Comparison of ENCODE assay signal across 1 cellular context in the genomic region with DNA sequence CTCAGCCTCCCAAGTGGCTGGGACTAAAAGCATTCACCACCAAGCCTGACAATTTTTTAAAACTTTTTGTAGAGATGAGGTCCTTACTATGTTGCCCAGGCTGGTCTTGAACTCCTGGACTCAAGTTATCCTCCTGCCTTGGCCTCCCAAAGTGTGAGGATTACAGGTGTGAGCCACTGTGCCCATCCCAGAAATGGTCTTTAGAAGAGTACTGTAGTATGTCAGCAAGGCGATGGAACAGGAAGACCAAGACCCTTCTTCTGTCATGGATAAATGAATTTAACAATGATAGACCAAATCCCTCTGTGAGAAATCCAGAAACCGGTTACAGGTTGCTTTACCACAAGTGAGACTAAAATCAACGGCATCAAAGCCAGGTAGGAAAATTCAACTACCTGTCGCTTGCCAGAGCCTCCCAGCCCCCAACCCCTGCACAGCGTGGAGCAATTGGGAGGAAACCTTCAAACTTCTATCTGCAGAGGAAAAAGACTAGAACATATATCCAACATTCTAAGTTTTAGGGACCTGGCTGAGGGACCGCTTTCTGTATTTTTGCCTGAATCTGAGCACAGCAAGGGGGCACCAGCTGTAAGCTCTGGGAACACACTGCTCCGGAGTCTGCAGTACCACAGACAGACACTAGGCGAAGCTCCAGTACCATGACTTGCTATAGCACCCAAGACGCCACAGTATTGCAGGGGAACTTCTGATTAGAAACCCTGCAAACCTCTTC.
A peak's percentile ranks its signal among the peaks of the same experiment; 100 is the strongest.
TF ChIP-seq lines count a peak whose summit lies in the region.

No MANE protein-coding gene starts in this region.

TF ChIP-seq in HepG2, 621 proteins besides CTCF, POLR2A, EP300 and RAD21 (continued from another document and continues in another):
- TF ChIP-seq, protein P1, sequence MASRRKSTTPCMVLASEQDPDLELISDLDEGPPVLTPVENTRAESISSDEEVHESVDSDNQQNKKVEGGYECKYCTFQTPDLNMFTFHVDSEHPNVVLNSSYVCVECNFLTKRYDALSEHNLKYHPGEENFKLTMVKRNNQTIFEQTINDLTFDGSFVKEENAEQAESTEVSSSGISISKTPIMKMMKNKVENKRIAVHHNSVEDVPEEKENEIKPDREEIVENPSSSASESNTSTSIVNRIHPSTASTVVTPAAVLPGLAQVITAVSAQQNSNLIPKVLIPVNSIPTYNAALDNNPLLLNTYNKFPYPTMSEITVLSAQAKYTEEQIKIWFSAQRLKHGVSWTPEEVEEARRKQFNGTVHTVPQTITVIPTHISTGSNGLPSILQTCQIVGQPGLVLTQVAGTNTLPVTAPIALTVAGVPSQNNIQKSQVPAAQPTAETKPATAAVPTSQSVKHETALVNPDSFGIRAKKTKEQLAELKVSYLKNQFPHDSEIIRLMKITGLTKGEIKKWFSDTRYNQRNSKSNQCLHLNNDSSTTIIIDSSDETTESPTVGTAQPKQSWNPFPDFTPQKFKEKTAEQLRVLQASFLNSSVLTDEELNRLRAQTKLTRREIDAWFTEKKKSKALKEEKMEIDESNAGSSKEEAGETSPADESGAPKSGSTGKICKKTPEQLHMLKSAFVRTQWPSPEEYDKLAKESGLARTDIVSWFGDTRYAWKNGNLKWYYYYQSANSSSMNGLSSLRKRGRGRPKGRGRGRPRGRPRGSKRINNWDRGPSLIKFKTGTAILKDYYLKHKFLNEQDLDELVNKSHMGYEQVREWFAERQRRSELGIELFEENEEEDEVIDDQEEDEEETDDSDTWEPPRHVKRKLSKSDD (CRISPR knock-in tag; IDR thresholded peaks at IDR 0.05; ENCODE audit: low read depth): no peak
- TF ChIP-seq, protein P2, sequence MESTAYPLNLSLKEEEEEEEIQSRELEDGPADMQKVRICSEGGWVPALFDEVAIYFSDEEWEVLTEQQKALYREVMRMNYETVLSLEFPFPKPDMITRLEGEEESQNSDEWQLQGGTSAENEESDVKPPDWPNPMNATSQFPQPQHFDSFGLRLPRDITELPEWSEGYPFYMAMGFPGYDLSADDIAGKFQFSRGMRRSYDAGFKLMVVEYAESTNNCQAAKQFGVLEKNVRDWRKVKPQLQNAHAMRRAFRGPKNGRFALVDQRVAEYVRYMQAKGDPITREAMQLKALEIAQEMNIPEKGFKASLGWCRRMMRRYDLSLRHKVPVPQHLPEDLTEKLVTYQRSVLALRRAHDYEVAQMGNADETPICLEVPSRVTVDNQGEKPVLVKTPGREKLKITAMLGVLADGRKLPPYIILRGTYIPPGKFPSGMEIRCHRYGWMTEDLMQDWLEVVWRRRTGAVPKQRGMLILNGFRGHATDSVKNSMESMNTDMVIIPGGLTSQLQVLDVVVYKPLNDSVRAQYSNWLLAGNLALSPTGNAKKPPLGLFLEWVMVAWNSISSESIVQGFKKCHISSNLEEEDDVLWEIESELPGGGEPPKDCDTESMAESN (CRISPR knock-in tag; conservative IDR thresholded peaks at IDR 0.05): no peak
- TF ChIP-seq FOXA1 (IDR thresholded peaks at IDR 0.05) (no peak), FOXA1 (CRISPR knock-in tag; IDR thresholded peaks at IDR 0.05) (no peak), ZNF616 (CRISPR knock-in tag; IDR thresholded peaks at IDR 0.05; ENCODE audit: low read depth) (no peak), MIXL1 (CRISPR knock-in tag; IDR thresholded peaks at IDR 0.05) (0 out of 2 replicates have a peak, but pooled peaks have one; percentile 17), NBN (conservative IDR thresholded peaks at IDR 0.05) (no peak), ATRX (CRISPR knock-in tag; IDR thresholded peaks at IDR 0.05; ENCODE audit: borderline replicate concordance) (no peak), ZNF331 (CRISPR knock-in tag; IDR thresholded peaks at IDR 0.05) (peak; percentile 58; the same call in 1 of the 2 replicates), ZNF431 (CRISPR knock-in tag; IDR thresholded peaks at IDR 0.05; ENCODE audit: borderline replicate concordance, low read depth) (no peak), HES4 (CRISPR knock-in tag; IDR thresholded peaks at IDR 0.05; ENCODE audit: borderline replicate concordance) (no peak), SPEN (CRISPR knock-in tag; IDR thresholded peaks at IDR 0.05; ENCODE audit: low read depth) (no peak), ZFP82 (CRISPR knock-in tag; IDR thresholded peaks at IDR 0.05; ENCODE audit: borderline replicate concordance) (no peak), ZNF484 (CRISPR knock-in tag; IDR thresholded peaks at IDR 0.05; ENCODE audit: borderline replicate concordance, low read depth) (no peak), XBP1 (CRISPR knock-in tag; IDR thresholded peaks at IDR 0.05) (no peak), HNRNPK (IDR thresholded peaks at IDR 0.05; ENCODE audit: low read depth, low read length, poor library complexity, severe bottlenecking) (no peak), TAF1 (CRISPR knock-in tag; IDR thresholded peaks at IDR 0.05) (no peak), KMT2A (CRISPR knock-in tag; IDR thresholded peaks at IDR 0.05) (no peak), TBX3 (IDR thresholded peaks at IDR 0.05; ENCODE audit: borderline replicate concordance) (no peak), KAT2B (IDR thresholded peaks at IDR 0.05; ENCODE audit: borderline replicate concordance, low read depth, low read length) (no peak), ZNF747 (CRISPR knock-in tag; IDR thresholded peaks at IDR 0.05; ENCODE audit: borderline replicate concordance) (0 out of 2 replicates have a peak, but pooled peaks have one; percentile 28), HOXD1 (CRISPR knock-in tag; IDR thresholded peaks at IDR 0.05) (no peak), GLI4 (CRISPR knock-in tag; IDR thresholded peaks at IDR 0.05; ENCODE audit: borderline replicate concordance) (no peak), TEAD2 (CRISPR knock-in tag; IDR thresholded peaks at IDR 0.05) (no peak), RARG (CRISPR knock-in tag; IDR thresholded peaks at IDR 0.05; ENCODE audit: low read depth) (no peak), ATF7-NPFF (CRISPR knock-in tag; IDR thresholded peaks at IDR 0.05; ENCODE audit: low read depth) (no peak), ZNF230 (CRISPR knock-in tag; IDR thresholded peaks at IDR 0.05) (0 out of 2 replicates have a peak, but pooled peaks have one; percentile 38), ZBTB38 (CRISPR knock-in tag; IDR thresholded peaks at IDR 0.05) (no peak), EHMT2 (IDR thresholded peaks at IDR 0.05; ENCODE audit: borderline replicate concordance, low read depth, low read length) (no peak), RXRB (CRISPR knock-in tag; IDR thresholded peaks at IDR 0.05; ENCODE audit: borderline replicate concordance) (peak; percentile 42; the same call in 1 of the 2 replicates), GATAD1 (CRISPR knock-in tag; IDR thresholded peaks at IDR 0.05) (0 out of 2 replicates have a peak, but pooled peaks have one; percentile 24), ZFP37 (CRISPR knock-in tag; IDR thresholded peaks at IDR 0.05; ENCODE audit: borderline replicate concordance) (no peak), KLF15 (CRISPR knock-in tag; IDR thresholded peaks at IDR 0.05; ENCODE audit: borderline replicate concordance) (no peak), ZNF558 (CRISPR knock-in tag; IDR thresholded peaks at IDR 0.05; ENCODE audit: borderline replicate concordance) (no peak), HNRNPLL (IDR thresholded peaks at IDR 0.05; ENCODE audit: low read depth, low read length, poor library complexity, severe bottlenecking) (no peak), ZNF879 (CRISPR knock-in tag; IDR thresholded peaks at IDR 0.05) (no peak), ZNF556 (CRISPR knock-in tag; IDR thresholded peaks at IDR 0.05; ENCODE audit: borderline replicate concordance) (peak; percentile 48; the same call in 1 of the 2 replicates), NCOA1 (CRISPR knock-in tag; IDR thresholded peaks at IDR 0.05) (no peak), ZNF557 (CRISPR knock-in tag; IDR thresholded peaks at IDR 0.05) (no peak), ARID2 (CRISPR knock-in tag; IDR thresholded peaks at IDR 0.05; ENCODE audit: borderline replicate concordance) (no peak), CAMTA2 (CRISPR knock-in tag; IDR thresholded peaks at IDR 0.05; ENCODE audit: borderline replicate concordance) (no peak), SMC3 (IDR thresholded peaks at IDR 0.05; ENCODE audit: low read length) (peak; percentile 92), ZSCAN31 (CRISPR knock-in tag; IDR thresholded peaks at IDR 0.05; ENCODE audit: low read depth) (peak; percentile 57; the same call in 1 of the 2 replicates), ZNF501 (CRISPR knock-in tag; IDR thresholded peaks at IDR 0.05) (peak; percentile 59; the same call in 1 of the 2 replicates), CEBPG (CRISPR knock-in tag; IDR thresholded peaks at IDR 0.05) (peak; percentile 29; the same call in 1 of the 2 replicates), ZBTB3 (CRISPR knock-in tag; IDR thresholded peaks at IDR 0.05; ENCODE audit: borderline replicate concordance, low read depth) (no peak), CCAR2 (optimal IDR thresholded peaks at IDR 0.05; ENCODE audit: low read depth, low read length) (no peak), MAZ (IDR thresholded peaks at IDR 0.05; ENCODE audit: borderline replicate concordance, low read depth, low read length) (no peak), MAZ (CRISPR knock-in tag; IDR thresholded peaks at IDR 0.05; ENCODE audit: low read depth) (no peak), CBX2 (IDR thresholded peaks at IDR 0.05; ENCODE audit: low read depth, low read length) (no peak), CBX2 (CRISPR knock-in tag; IDR thresholded peaks at IDR 0.05; ENCODE audit: low read depth) (no peak), JARID2 (CRISPR knock-in tag; IDR thresholded peaks at IDR 0.05; ENCODE audit: insufficient replicate concordance) (no peak), ZNF788 (CRISPR knock-in tag; IDR thresholded peaks at IDR 0.05; ENCODE audit: borderline replicate concordance) (peak; percentile 40; the same call in 1 of the 2 replicates)
- TF ChIP-seq, protein P3, sequence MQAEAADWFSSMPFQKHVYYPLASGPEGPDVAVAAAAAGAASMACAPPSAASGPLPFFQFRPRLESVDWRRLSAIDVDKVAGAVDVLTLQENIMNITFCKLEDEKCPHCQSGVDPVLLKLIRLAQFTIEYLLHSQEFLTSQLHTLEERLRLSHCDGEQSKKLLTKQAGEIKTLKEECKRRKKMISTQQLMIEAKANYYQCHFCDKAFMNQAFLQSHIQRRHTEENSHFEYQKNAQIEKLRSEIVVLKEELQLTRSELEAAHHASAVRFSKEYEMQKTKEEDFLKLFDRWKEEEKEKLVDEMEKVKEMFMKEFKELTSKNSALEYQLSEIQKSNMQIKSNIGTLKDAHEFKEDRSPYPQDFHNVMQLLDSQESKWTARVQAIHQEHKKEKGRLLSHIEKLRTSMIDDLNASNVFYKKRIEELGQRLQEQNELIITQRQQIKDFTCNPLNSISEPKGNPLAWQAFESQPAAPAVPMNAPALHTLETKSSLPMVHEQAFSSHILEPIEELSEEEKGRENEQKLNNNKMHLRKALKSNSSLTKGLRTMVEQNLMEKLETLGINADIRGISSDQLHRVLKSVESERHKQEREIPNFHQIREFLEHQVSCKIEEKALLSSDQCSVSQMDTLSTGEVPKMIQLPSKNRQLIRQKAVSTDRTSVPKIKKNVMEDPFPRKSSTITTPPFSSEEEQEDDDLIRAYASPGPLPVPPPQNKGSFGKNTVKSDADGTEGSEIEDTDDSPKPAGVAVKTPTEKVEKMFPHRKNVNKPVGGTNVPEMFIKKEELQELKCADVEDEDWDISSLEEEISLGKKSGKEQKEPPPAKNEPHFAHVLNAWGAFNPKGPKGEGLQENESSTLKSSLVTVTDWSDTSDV (CRISPR knock-in tag; IDR thresholded peaks at IDR 0.05): no peak
- TF ChIP-seq, protein P4, sequence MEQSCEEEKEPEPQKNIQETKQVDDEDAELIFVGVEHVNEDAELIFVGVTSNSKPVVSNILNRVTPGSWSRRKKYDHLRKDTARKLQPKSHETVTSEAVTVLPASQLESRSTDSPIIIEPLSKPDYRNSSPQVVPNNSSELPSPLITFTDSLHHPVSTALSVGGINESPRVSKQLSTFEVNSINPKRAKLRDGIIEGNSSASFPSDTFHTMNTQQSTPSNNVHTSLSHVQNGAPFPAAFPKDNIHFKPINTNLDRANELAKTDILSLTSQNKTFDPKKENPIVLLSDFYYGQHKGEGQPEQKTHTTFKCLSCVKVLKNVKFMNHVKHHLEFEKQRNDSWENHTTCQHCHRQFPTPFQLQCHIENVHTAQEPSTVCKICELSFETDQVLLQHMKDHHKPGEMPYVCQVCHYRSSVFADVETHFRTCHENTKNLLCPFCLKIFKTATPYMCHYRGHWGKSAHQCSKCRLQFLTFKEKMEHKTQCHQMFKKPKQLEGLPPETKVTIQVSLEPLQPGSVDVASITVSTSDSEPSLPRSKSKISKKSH (CRISPR knock-in tag; IDR thresholded peaks at IDR 0.05; ENCODE audit: borderline replicate concordance): no peak
- TF ChIP-seq, protein P5, sequence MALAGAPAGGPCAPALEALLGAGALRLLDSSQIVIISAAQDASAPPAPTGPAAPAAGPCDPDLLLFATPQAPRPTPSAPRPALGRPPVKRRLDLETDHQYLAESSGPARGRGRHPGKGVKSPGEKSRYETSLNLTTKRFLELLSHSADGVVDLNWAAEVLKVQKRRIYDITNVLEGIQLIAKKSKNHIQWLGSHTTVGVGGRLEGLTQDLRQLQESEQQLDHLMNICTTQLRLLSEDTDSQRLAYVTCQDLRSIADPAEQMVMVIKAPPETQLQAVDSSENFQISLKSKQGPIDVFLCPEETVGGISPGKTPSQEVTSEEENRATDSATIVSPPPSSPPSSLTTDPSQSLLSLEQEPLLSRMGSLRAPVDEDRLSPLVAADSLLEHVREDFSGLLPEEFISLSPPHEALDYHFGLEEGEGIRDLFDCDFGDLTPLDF (CRISPR knock-in tag; IDR thresholded peaks at IDR 0.05): no peak
- TF ChIP-seq, protein P6, sequence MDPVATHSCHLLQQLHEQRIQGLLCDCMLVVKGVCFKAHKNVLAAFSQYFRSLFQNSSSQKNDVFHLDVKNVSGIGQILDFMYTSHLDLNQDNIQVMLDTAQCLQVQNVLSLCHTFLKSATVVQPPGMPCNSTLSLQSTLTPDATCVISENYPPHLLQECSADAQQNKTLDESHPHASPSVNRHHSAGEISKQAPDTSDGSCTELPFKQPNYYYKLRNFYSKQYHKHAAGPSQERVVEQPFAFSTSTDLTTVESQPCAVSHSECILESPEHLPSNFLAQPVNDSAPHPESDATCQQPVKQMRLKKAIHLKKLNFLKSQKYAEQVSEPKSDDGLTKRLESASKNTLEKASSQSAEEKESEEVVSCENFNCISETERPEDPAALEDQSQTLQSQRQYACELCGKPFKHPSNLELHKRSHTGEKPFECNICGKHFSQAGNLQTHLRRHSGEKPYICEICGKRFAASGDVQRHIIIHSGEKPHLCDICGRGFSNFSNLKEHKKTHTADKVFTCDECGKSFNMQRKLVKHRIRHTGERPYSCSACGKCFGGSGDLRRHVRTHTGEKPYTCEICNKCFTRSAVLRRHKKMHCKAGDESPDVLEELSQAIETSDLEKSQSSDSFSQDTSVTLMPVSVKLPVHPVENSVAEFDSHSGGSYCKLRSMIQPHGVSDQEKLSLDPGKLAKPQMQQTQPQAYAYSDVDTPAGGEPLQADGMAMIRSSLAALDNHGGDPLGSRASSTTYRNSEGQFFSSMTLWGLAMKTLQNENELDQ (CRISPR knock-in tag; IDR thresholded peaks at IDR 0.05; ENCODE audit: borderline replicate concordance): peak; percentile 61; the same call in 1 of the 2 replicates
- TF ChIP-seq, protein P7, sequence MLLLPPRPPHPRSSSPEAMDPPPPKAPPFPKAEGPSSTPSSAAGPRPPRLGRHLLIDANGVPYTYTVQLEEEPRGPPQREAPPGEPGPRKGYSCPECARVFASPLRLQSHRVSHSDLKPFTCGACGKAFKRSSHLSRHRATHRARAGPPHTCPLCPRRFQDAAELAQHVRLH (CRISPR knock-in tag; IDR thresholded peaks at IDR 0.05; ENCODE audit: borderline replicate concordance, low read depth): peak; percentile 78; the same call in 1 of the 2 replicates
